8 cellular contexts compared by ENCODE assay signal in the genomic region with DNA sequence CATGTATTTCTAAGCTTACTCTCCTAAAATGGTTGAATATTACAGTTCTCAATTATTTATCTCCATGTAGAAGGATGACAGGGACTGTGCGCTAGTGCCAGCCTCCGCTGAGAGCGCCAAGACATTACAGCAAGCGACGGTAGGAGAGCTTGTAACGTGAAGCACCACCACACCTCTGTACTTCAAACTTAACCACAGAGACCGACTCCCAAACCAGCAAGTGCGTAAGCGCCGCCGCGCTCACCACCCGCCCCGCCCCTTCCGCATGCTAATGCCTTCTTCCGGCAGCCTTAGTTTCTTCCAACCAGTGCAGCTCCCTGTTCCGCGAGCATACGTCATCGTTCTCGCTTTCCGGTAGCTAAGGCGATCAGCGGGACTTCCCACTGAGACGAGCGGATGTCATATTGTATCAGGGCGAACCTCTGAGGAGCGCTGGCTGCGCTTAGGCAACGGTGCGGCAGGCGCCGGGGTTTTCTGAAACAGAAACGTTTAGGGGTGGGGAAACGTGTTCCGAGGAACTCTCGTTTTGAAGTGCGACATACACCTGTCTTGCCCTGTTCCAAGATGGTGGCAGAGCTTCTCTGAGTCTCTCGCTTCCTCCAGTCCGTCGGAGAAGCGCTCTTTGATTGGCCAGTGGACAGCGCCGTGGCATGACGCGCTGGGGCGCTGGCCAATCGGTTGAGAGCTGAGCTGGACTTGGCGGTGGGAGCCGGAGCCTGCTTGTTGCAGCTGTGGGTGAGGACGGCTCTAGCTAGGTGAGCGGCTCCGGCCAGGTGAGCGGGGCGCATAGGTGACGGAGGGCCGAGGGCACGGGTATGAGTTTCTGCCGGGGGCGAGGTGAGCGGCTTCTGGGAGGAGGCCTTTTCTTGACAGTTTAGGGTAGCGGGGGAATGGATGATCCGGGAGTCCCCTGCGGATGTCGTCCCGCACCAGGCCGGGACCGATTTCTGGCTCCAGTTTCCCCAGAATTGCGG. TPM values are rescaled to one million over a fixed set of nuclear protein-coding genes. Genes with fewer than 3 reads are reported as not detected.
DNase-seq lines count a peak whose midpoint lies in the region; TF ChIP-seq lines count a peak whose summit lies in the region.

A gene (plus strand): TSS at position 723 of the 974 bp plus-strand sequence. CDS start 2,896 bp downstream, outside the sequence.

- H3K27me3 ChIP-seq in neuron (ENCODE audit: insufficient read depth, low read length), result peaks cover 5% of the 10 kb centered on the region
- H3K27me3 ChIP-seq in subcutaneous abdominal adipose tissue (ENCODE audit: control insufficient read depth in 5 of 5, insufficient read depth in 4 of 5, low read length in 5 of 5), result no peaks in the 10 kb centered on the region

- peak within 1 kb of the TSS; percentile 47 for H2AFZ ChIP-seq in neuron (ENCODE audit: low read depth, low read length)

- no peaks in the 10 kb centered on the region for H3K27me3 Mint-ChIP-seq in activated naive CD4-positive, alpha-beta T cell treated with anti-CD3 and anti-CD28 coated beads for 36 hours (ENCODE audit: low read depth)

- no peaks in the 10 kb centered on the region for H3K9me3 Mint-ChIP-seq in activated naive CD4-positive, alpha-beta T cell treated with anti-CD3 and anti-CD28 coated beads for 36 hours

- H3K4me3 ChIP-seq in HFF-Myc (replicated peaks; ENCODE audit: low read depth, low read length) (peak within 1 kb of the TSS; percentile 66), neuron (ENCODE audit: low read length) (peak within 1 kb of the TSS; percentile 72), subcutaneous abdominal adipose tissue (ENCODE audit: low read depth in 1 of 5, low read length in 5 of 5) (peak within 1 kb of the TSS; percentile 76 to 99 (median 94))

- H3K27ac ChIP-seq in subcutaneous abdominal adipose tissue (ENCODE audit: low read depth, low read length), result peak within 1 kb of the TSS; percentile 97

- peak within 1 kb of the TSS; percentile 86 to 96 (median 89) for H3K9ac ChIP-seq in subcutaneous abdominal adipose tissue (ENCODE audit: low read length in 5 of 5)

- H3K36me3 ChIP-seq in neuron (ENCODE audit: insufficient read depth, low read length) (peaks cover 23% of the 10 kb centered on the region), subcutaneous abdominal adipose tissue (ENCODE audit: control insufficient read depth in 5 of 5, insufficient read depth in 5 of 5, low read length in 5 of 5) (peaks cover 2 to 15% (median 9%) of the 10 kb centered on the region in 5 donors)

- peaks cover 45% of the 10 kb centered on the region for H3K4me1 Mint-ChIP-seq in activated naive CD4-positive, alpha-beta T cell treated with anti-CD3 and anti-CD28 coated beads for 36 hours (ENCODE audit: low read depth)

- no peaks in the 10 kb centered on the region for H3K9me3 ChIP-seq in neuron (ENCODE audit: low read length)
- no peaks in the 10 kb centered on the region for H3K9me3 ChIP-seq in subcutaneous abdominal adipose tissue (ENCODE audit: control insufficient read depth in 5 of 5, low read length in 5 of 5)

- CTCF ChIA-PET in activated naive CD4-positive, alpha-beta T cell treated with anti-CD3 and anti-CD28 coated beads for 36 hours (lab: Charles Lee), result interaction anchor here (0.8 to 3.6 kb wide), 5 partner anchors 11 to 94 kb away, joined by 3 to 15 read pairs (median 5); a partner anchor contains a TSS

- H3K4me3 Mint-ChIP-seq in activated naive CD4-positive, alpha-beta T cell treated with anti-CD3 and anti-CD28 coated beads for 36 hours, result peak within 1 kb of the TSS; percentile 100

- peaks cover 5% of the 10 kb centered on the region for H3K4me1 ChIP-seq in neuron (ENCODE audit: insufficient read depth, low read length)
- H3K4me1 ChIP-seq in subcutaneous abdominal adipose tissue (ENCODE audit: control insufficient read depth in 5 of 5, insufficient read depth in 5 of 5, low read length in 5 of 5), result peaks cover 3 to 24% (median 18%) of the 10 kb centered on the region in 5 donors

- intact Hi-C loops in activated naive CD4-positive, alpha-beta T cell treated with anti-CD3 and anti-CD28 coated beads for 36 hours (cut with micrococcal nuclease), result loop anchor here (1.0 to 5.0 kb wide), 12 partner anchors 10 to 1545 kb away; a partner anchor contains a TSS

- H3K36me3 Mint-ChIP-seq in activated naive CD4-positive, alpha-beta T cell treated with anti-CD3 and anti-CD28 coated beads for 36 hours (ENCODE audit: low read depth), result peaks cover 29% of the 10 kb centered on the region

- peak within 1 kb of the TSS; percentile 100 for H3K27ac Mint-ChIP-seq in activated naive CD4-positive, alpha-beta T cell treated with anti-CD3 and anti-CD28 coated beads for 36 hours

- DNase-seq in GM03348 (ENCODE audit: low spot score), result peak; percentile 97
- DNase-seq in HFF-Myc (ENCODE audit: extremely low read depth, low read depth), result peak; percentile 94
- peak; percentile 98 for DNase-seq in NAMALWA (ENCODE audit: low spot score)
- peak; percentile 97 for DNase-seq in SK-N-DZ (ENCODE audit: low spot score)
- DNase-seq in activated naive CD4-positive, alpha-beta T cell treated with anti-CD3 and anti-CD28 coated beads for 36 hours, result peak; percentile 99
- peak; percentile 96 for DNase-seq in foreskin melanocyte

- no peak for TF ChIP-seq CTCF in HFF-Myc (IDR thresholded peaks at IDR 0.05; ENCODE audit: low read depth, low read length, missing control alignments)

RNA-seq across cellular contexts. Expression of the gene that starts here (rescaled TPM):
- polyA plus RNA-seq in SK-N-DZ (2014; cell fraction: cytosol; rRNA removed), result 67.8 and 72.9 TPM in 2 replicates
- polyA plus RNA-seq in SK-N-DZ (2014; cell fraction: nucleus; rRNA removed), result 28.1 and 44.8 TPM in 2 replicates
- total RNA-seq in activated naive CD4-positive, alpha-beta T cell treated with anti-CD3 and anti-CD28 coated beads for 36 hours, result 10 to 100 TPM; 66.9 to 69.2 TPM

Comparison
In these comparisons a context has a peak if more than half of its experiments do, and no peak if none do; other contexts are left out.
1. Peak in every context shown above with its lines: DNase-seq, H3K4me3 ChIP-seq and H3K27ac ChIP-seq.